Comparison of ENCODE assay signal across 8 cellular contexts in the genomic region with DNA sequence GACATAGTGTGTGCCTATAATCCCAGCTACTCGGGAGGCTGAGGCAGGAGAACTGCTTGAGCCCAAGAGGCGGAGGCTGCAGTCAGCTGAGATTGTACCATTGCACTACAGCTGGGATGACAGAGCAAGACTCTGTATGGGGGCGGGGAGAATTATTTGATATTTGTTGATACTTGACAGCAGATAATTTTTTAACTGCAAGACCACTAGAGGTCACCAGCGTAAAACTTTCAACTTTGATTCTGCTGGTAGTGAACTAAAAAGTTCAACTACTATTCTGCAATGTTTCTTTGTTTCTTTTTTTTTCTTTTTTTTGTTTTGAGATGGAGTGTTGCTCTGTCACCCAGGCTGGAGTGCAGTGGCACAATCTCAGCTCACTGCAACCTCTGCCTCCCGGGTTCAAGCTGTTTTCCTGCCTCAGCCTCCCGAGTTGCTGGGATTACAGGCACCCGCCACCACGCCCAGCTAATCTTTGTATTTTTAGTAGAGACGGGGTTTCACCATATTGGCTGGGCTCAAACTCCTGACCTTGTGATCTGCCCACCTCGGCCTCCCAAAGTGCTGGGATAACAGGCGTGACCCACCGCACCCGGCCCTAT. TPM values are rescaled to one million over a fixed set of nuclear protein-coding genes. Genes with fewer than 3 reads are reported as not detected.
DNase-seq lines count a peak whose midpoint lies in the region; ATAC-seq and TF ChIP-seq lines count a peak whose summit lies in the region.
"Not testable (repeated sequence)": the region's sequence is repeated elsewhere in the genome, so short reads cannot be mapped to it uniquely, and the experiment has no call there.

No MANE protein-coding gene starts in this region.

- H3K27me3 Mint-ChIP-seq in CD14-positive monocyte (ENCODE audit: low read depth in 3 of 3); activated CD8-positive, alpha-beta T cell treated with anti-CD3 and anti-CD28 coated beads for 36 hours; endodermal cell (ENCODE audit: insufficient read depth): not testable (repeated sequence)

- 90 to 97% methylated on average over 10 to 13 of the region's 13 CpGs for WGBS in endodermal cell (ENCODE audit: insufficient coverage in 1 of 2, insufficient read length in 1 of 2), 2 experiments

- H3K9ac ChIP-seq in OCI-LY1 (ENCODE audit: low read length); endodermal cell (ENCODE audit: extremely low read depth, low read length, poor library complexity, severe bottlenecking): not testable (repeated sequence)

- not testable (repeated sequence) for H2AFZ ChIP-seq in OCI-LY1 (ENCODE audit: low read length)

- ATAC-seq in activated CD8-positive, alpha-beta T cell treated with anti-CD3 and anti-CD28 coated beads for 36 hours, result peak; percentile 83

- DNase-seq in CD14-positive monocyte (ENCODE audit: low spot score) (peak; percentile 52), GM20000 (ENCODE audit: low spot score) (peak; percentile 43), left kidney (ENCODE audit: low read depth, low spot score) (peak; percentile 75)
- DNase-seq in activated CD8-positive, alpha-beta T cell treated with anti-CD3 and anti-CD28 coated beads for 36 hours, result peak; percentile 50
- DNase-seq in endodermal cell, result not testable (repeated sequence)
- DNase-seq in stimulated activated CD4-positive, alpha-beta T cell treated with anti-CD3 and anti-CD28 coated beads, Interleukin-15, amount 100 ng/mL, for 24 hours, result peak; percentile 30

- H3K4me1 Mint-ChIP-seq in CD14-positive monocyte, result peaks cover 21% of the 10 kb centered on the region
- H3K4me1 Mint-ChIP-seq in activated CD8-positive, alpha-beta T cell treated with anti-CD3 and anti-CD28 coated beads for 36 hours (ENCODE audit: low read depth), result peaks cover 14% of the 10 kb centered on the region
- H3K4me1 Mint-ChIP-seq in endodermal cell, result not testable (repeated sequence)

- TF ChIP-seq CTCF in CD14-positive monocyte (IDR thresholded peaks at IDR 0.05), result peak; percentile 65
- TF ChIP-seq CTCF in GM20000 (IDR thresholded peaks at IDR 0.05; ENCODE audit: extremely low read depth, missing control alignments), result peak; percentile 21
- TF ChIP-seq CTCF in LNCAP (IDR thresholded peaks at IDR 0.05), result peak; percentile 65
- TF ChIP-seq CTCF in OCI-LY1 (IDR thresholded peaks at IDR 0.05; ENCODE audit: low read length), result peak; percentile 58; the same call in 1 of the 2 replicates
- peak; percentile 58 for TF ChIP-seq CTCF in activated CD8-positive, alpha-beta T cell treated with anti-CD3 and anti-CD28 coated beads for 36 hours (IDR thresholded peaks at IDR 0.05)
- peak; percentile 76 for TF ChIP-seq CTCF in endodermal cell (conservative IDR thresholded peaks at IDR 0.05)

- POLR2A ChIA-PET in activated CD8-positive, alpha-beta T cell treated with anti-CD3 and anti-CD28 coated beads for 36 hours (lab: Charles Lee), result not testable (repeated sequence)

- H3K27ac Mint-ChIP-seq in CD14-positive monocyte, result peak overlapping the region in 5 of 7 donors; percentile 20 to 68 (median 63)
- not testable (repeated sequence) for H3K27ac Mint-ChIP-seq in activated CD8-positive, alpha-beta T cell treated with anti-CD3 and anti-CD28 coated beads for 36 hours; endodermal cell

- peaks cover 37% of the 10 kb centered on the region for H3K4me1 ChIP-seq in OCI-LY1 (ENCODE audit: insufficient read depth, low read length, severe bottlenecking)
- H3K4me1 ChIP-seq in endodermal cell (ENCODE audit: control insufficient read depth, insufficient read depth, low read length), result not testable (repeated sequence)

- H3F3A ChIP-seq in OCI-LY1 (ENCODE audit: insufficient read depth, low read length), result not testable (repeated sequence)

- not testable (repeated sequence) for H3K9me3 ChIP-seq in OCI-LY1 (ENCODE audit: low read length); endodermal cell (ENCODE audit: control insufficient read depth, low read length)

- H3K4me3 Mint-ChIP-seq in CD14-positive monocyte; activated CD8-positive, alpha-beta T cell treated with anti-CD3 and anti-CD28 coated beads for 36 hours; endodermal cell: not testable (repeated sequence)

- intact Hi-C loops in CD14-positive monocyte (cut with micrococcal nuclease), result loop anchor here in 1 of 2 donors (10.0 kb wide), 1 partner anchor 55 kb away; no protein-coding TSS in a partner anchor
- intact Hi-C loops in activated CD8-positive, alpha-beta T cell treated with anti-CD3 and anti-CD28 coated beads for 36 hours (cut with micrococcal nuclease), result loop anchor here (1.0 kb wide), 1 partner anchor 102 kb away; no protein-coding TSS in a partner anchor

- CTCF ChIA-PET in activated CD8-positive, alpha-beta T cell treated with anti-CD3 and anti-CD28 coated beads for 36 hours (lab: Charles Lee), result interaction anchor here (0.6 to 7.2 kb wide), 20 partner anchors 9 to 380 kb away, joined by 3 to 53 read pairs (median 4); a partner anchor contains a TSS

- not testable (repeated sequence) for H3K4me2 ChIP-seq in OCI-LY1 (ENCODE audit: low read length)

- H3K27ac ChIP-seq in OCI-LY1 (ENCODE audit: low read depth, low read length, poor library complexity, severe bottlenecking), result peak overlapping the region; percentile 76
- H3K27ac ChIP-seq in endodermal cell (ENCODE audit: low read depth, low read length), result not testable (repeated sequence)

- H3K9me2 ChIP-seq in OCI-LY1 (ENCODE audit: low read depth, low read length), result not testable (repeated sequence)

- H3K36me3 Mint-ChIP-seq in CD14-positive monocyte; activated CD8-positive, alpha-beta T cell treated with anti-CD3 and anti-CD28 coated beads for 36 hours (ENCODE audit: low read depth); endodermal cell (ENCODE audit: low read depth): not testable (repeated sequence)

- peaks cover 79% of the 10 kb centered on the region for H3K79me2 ChIP-seq in OCI-LY1 (ENCODE audit: insufficient read depth, low read length)

- H3K9me3 Mint-ChIP-seq in CD14-positive monocyte; activated CD8-positive, alpha-beta T cell treated with anti-CD3 and anti-CD28 coated beads for 36 hours; endodermal cell: not testable (repeated sequence)

- H4K20me1 ChIP-seq in OCI-LY1 (ENCODE audit: insufficient read depth, low read length), result not testable (repeated sequence)

- H3K36me3 ChIP-seq in OCI-LY1 (ENCODE audit: insufficient read depth, low read length); endodermal cell (ENCODE audit: control insufficient read depth, insufficient read depth, low read length): not testable (repeated sequence)

- H3K27me3 ChIP-seq in OCI-LY1 (ENCODE audit: insufficient read depth, low read length); endodermal cell (ENCODE audit: control insufficient read depth, insufficient read depth, low read length, poor library complexity, severe bottlenecking): not testable (repeated sequence)

- H3K4me3 ChIP-seq in OCI-LY1 (ENCODE audit: low read depth, low read length, poor library complexity, severe bottlenecking); endodermal cell (ENCODE audit: low read length): not testable (repeated sequence)

RNA-seq across cellular contexts. Expression of a gene that starts 45.2 kb away (rescaled TPM):
- polyA plus RNA-seq in CD14-positive monocyte, result 1 to 10 TPM; 2.8 to 5.1 TPM
- total RNA-seq in activated CD8-positive, alpha-beta T cell treated with anti-CD3 and anti-CD28 coated beads for 36 hours, result 1 to 10 TPM; 3.6 to 4.0 TPM
- total RNA-seq in endodermal cell, result 10 to 100 TPM in 1 of 2 donors, 1 to 10 TPM in 1; 7.6 to 11.1 TPM
- 4.0 TPM for polyA plus RNA-seq in endodermal cell (2013, experiment 1 of 2)
- 5.1 TPM for polyA plus RNA-seq in endodermal cell (2013, experiment 2 of 2)

RNA-seq across cellular contexts. Expression of a gene that starts 46.0 kb away (rescaled TPM):
- polyA plus RNA-seq in CD14-positive monocyte, result 1 to 10 TPM; 1.0 to 3.8 TPM
- 10 to 100 TPM; 14.7 to 15.3 TPM for total RNA-seq in activated CD8-positive, alpha-beta T cell treated with anti-CD3 and anti-CD28 coated beads for 36 hours
- 10 to 100 TPM; 56.5 to 58.9 TPM for total RNA-seq in endodermal cell
- 39.3 TPM for polyA plus RNA-seq in endodermal cell (2013, experiment 1 of 2)
- polyA plus RNA-seq in endodermal cell (2013, experiment 2 of 2), result 36.0 TPM

Comparison
In these comparisons a context has a peak if more than half of its experiments do, and no peak if none do; other contexts are left out.
1. CTCF ChIP-seq: peak in every context shown above with its lines; median percentile 76 in endodermal cell; 65 in CD14-positive monocyte; 65 in LNCAP; 58 in OCI-LY1; 58 in activated CD8-positive, alpha-beta T cell treated with anti-CD3 and anti-CD28 coated beads for 36 hours; 21 in GM20000.